1 cellular context compared by ENCODE assay signal in genomic region chr15:75145027-75145841, GRCh38.
TF ChIP-seq lines count a peak whose summit lies in the region.

No MANE protein-coding gene starts in this region.

TF ChIP-seq in HepG2, 621 proteins besides CTCF, POLR2A, EP300 and RAD21 (continued from another document and continues in another):
- TF ChIP-seq HMGXB4 (CRISPR knock-in tag; IDR thresholded peaks at IDR 0.05; ENCODE audit: borderline replicate concordance in 1 of 2, low read depth in 1 of 2) (peak; percentile 83 to 91; a peak in 3 of 4 replicates), ZNF230 (CRISPR knock-in tag; IDR thresholded peaks at IDR 0.05) (no peak), CCDC6 (CRISPR knock-in tag; IDR thresholded peaks at IDR 0.05) (no peak), SOX5 (CRISPR knock-in tag; IDR thresholded peaks at IDR 0.05; ENCODE audit: borderline replicate concordance) (0 out of 2 replicates have a peak, but pooled peaks have one; percentile 7), HNRNPK (IDR thresholded peaks at IDR 0.05; ENCODE audit: low read depth, low read length, poor library complexity, severe bottlenecking) (no peak), ZNF274 (CRISPR knock-in tag; IDR thresholded peaks at IDR 0.05) (peak; percentile 46; the same call in 1 of the 2 replicates), ZFP90 (CRISPR knock-in tag; IDR thresholded peaks at IDR 0.05; ENCODE audit: borderline replicate concordance) (no peak), THYN1 (CRISPR knock-in tag; IDR thresholded peaks at IDR 0.05; ENCODE audit: borderline replicate concordance, low read depth) (no peak), GATAD2A (CRISPR knock-in tag; IDR thresholded peaks at IDR 0.05) (peak; percentile 21), FOXM1 (CRISPR knock-in tag; IDR thresholded peaks at IDR 0.05) (no peak), ZNF546 (CRISPR knock-in tag; conservative IDR thresholded peaks at IDR 0.05) (no peak), ZNF615 (CRISPR knock-in tag; IDR thresholded peaks at IDR 0.05; ENCODE audit: borderline replicate concordance) (no peak), KLF6 (CRISPR knock-in tag; IDR thresholded peaks at IDR 0.05) (no peak), NFE2L1 (CRISPR knock-in tag; IDR thresholded peaks at IDR 0.05; ENCODE audit: borderline replicate concordance) (no peak), ZNF639 (CRISPR knock-in tag; conservative IDR thresholded peaks at IDR 0.05) (no peak), ISX (CRISPR knock-in tag; conservative IDR thresholded peaks at IDR 0.05) (no peak), ARNT2 (CRISPR knock-in tag; IDR thresholded peaks at IDR 0.05; ENCODE audit: low read depth) (0 out of 2 replicates have a peak, but pooled peaks have one; percentile 41), SNAPC4 (CRISPR knock-in tag; IDR thresholded peaks at IDR 0.05) (0 out of 2 replicates have a peak, but pooled peaks have one; percentile 14), FOXA1 (IDR thresholded peaks at IDR 0.05) (no peak), FOXA1 (CRISPR knock-in tag; IDR thresholded peaks at IDR 0.05) (peak; percentile 77), SP140L (CRISPR knock-in tag; IDR thresholded peaks at IDR 0.05; ENCODE audit: borderline replicate concordance) (no peak), ARNTL (CRISPR knock-in tag; IDR thresholded peaks at IDR 0.05) (no peak), ZNF761 (CRISPR knock-in tag; conservative IDR thresholded peaks at IDR 0.05) (0 out of 2 replicates have a peak, but pooled peaks have one; percentile 34), ARHGAP35 (CRISPR knock-in tag; IDR thresholded peaks at IDR 0.05; ENCODE audit: borderline replicate concordance) (no peak), PHF8 (CRISPR knock-in tag; IDR thresholded peaks at IDR 0.05) (peak; percentile 35; the same call in 1 of the 2 replicates), STAG1 (CRISPR knock-in tag; IDR thresholded peaks at IDR 0.05) (peak; percentile 90), MXD4 (CRISPR knock-in tag; IDR thresholded peaks at IDR 0.05) (0 out of 2 replicates have a peak, but pooled peaks have one; percentile 19), ZNF788 (CRISPR knock-in tag; IDR thresholded peaks at IDR 0.05; ENCODE audit: borderline replicate concordance) (peak; percentile 49; the same call in 1 of the 2 replicates), HNRNPL (IDR thresholded peaks at IDR 0.05; ENCODE audit: low read depth, low read length) (peak; percentile 94), ZFP41 (CRISPR knock-in tag; IDR thresholded peaks at IDR 0.05; ENCODE audit: borderline replicate concordance) (peak; percentile 23; the same call in 1 of the 2 replicates), SMAD1 (CRISPR knock-in tag; IDR thresholded peaks at IDR 0.05; ENCODE audit: borderline replicate concordance, low read depth) (0 out of 2 replicates have a peak, but pooled peaks have one; percentile 73), ZNF567 (CRISPR knock-in tag; IDR thresholded peaks at IDR 0.05; ENCODE audit: borderline replicate concordance) (peak; percentile 33; the same call in 1 of the 2 replicates), ZNF18 (CRISPR knock-in tag; IDR thresholded peaks at IDR 0.05; ENCODE audit: insufficient replicate concordance) (no peak), U2AF2 (IDR thresholded peaks at IDR 0.05; ENCODE audit: low read depth, low read length) (no peak), ZNF720 (CRISPR knock-in tag; IDR thresholded peaks at IDR 0.05) (no peak), SP5 (CRISPR knock-in tag; IDR thresholded peaks at IDR 0.05; ENCODE audit: borderline replicate concordance, low read depth) (no peak), FOXA3 (CRISPR knock-in tag; IDR thresholded peaks at IDR 0.05) (peak; percentile 31; the same call in 1 of the 2 replicates), PHF21A (CRISPR knock-in tag; IDR thresholded peaks at IDR 0.05) (peak; percentile 78; the same call in 1 of the 2 replicates), ZNF891 (CRISPR knock-in tag; IDR thresholded peaks at IDR 0.05) (no peak), RBM39 (IDR thresholded peaks at IDR 0.05; ENCODE audit: low read depth, low read length, poor library complexity, severe bottlenecking) (peak; percentile 26), KLF11 (CRISPR knock-in tag; IDR thresholded peaks at IDR 0.05) (no peak), ZBTB40 (IDR thresholded peaks at IDR 0.05) (no peak), ZBTB40 (CRISPR knock-in tag; IDR thresholded peaks at IDR 0.05) (peak; percentile 28; the same call in 1 of the 2 replicates), ZNF501 (CRISPR knock-in tag; IDR thresholded peaks at IDR 0.05) (0 out of 2 replicates have a peak, but pooled peaks have one; percentile 2), ZKSCAN8 (CRISPR knock-in tag; IDR thresholded peaks at IDR 0.05; ENCODE audit: borderline replicate concordance) (peak; percentile 58; the same call in 1 of the 2 replicates), FLYWCH1 (CRISPR knock-in tag; IDR thresholded peaks at IDR 0.05) (0 out of 2 replicates have a peak, but pooled peaks have one; percentile 34), ZNF431 (CRISPR knock-in tag; IDR thresholded peaks at IDR 0.05; ENCODE audit: borderline replicate concordance, low read depth) (no peak), MAF1 (CRISPR knock-in tag; IDR thresholded peaks at IDR 0.05; ENCODE audit: borderline replicate concordance) (no peak)
